21 cellular contexts compared by ENCODE assay signal in genomic region chr10:86685893-86686632, GRCh38. TPM values are rescaled to one million over a fixed set of nuclear protein-coding genes. Genes with fewer than 3 reads are reported as not detected.
DNase-seq lines count a peak whose midpoint lies in the region; ATAC-seq and TF ChIP-seq lines count a peak whose summit lies in the region.
"Had no signal": no experiment of that assay in that cellular context is flagged by ENCODE, and none has a peak within 500 bp of the region (broad histone marks: within the 10 kb centered on the region; RNA-seq: fewer than 3 reads in every experiment).

No MANE protein-coding gene starts in this region.

- DNase-seq in cardiac muscle cell (ENCODE audit: low read depth in 1 of 2, low spot score in 1 of 2), result no peak
- DNase-seq in left ventricle myocardium superior, result no peak
- no peak for DNase-seq in esophagus squamous epithelium (lab: John Stamatoyannopoulos, UW)
- no peak for DNase-seq in neural progenitor cell (ENCODE audit: low spot score)
- DNase-seq in activated CD8-positive, alpha-beta memory T cell treated with anti-CD3 and anti-CD28 coated beads for 24 hours, result no peak
- no peak for DNase-seq in NCI-H1417 (lab: John Stamatoyannopoulos, UW)
- DNase-seq: BE2C; CD4-positive, alpha-beta T cell; EL; H7; NCI-H1105 treated with DMSO at 0.1 percent for 48 hours; NCI-H187 treated with DMSO at 0.1 percent for 48 hours; NCI-H2171; NCI-H748 treated with DMSO at 0.1 percent for 48 hours had no signal

- H3K9me3 ChIP-seq in cardiac muscle cell (ENCODE audit: low read depth), result no peaks in the 10 kb centered on the region
- no peaks in the 10 kb centered on the region for H3K9me3 ChIP-seq in esophagus squamous epithelium
- no peaks in the 10 kb centered on the region for H3K9me3 ChIP-seq in neural progenitor cell (ENCODE audit: low read depth)
- no peaks in the 10 kb centered on the region for H3K9me3 ChIP-seq in stomach smooth muscle (ENCODE audit: control insufficient read depth in 2 of 2, low read length in 2 of 2)
- H3K9me3 ChIP-seq: BE2C had no signal

- 70 to 78% methylated on average over 4 to 7 of the region's 13 CpGs for WGBS in esophagus squamous epithelium, 2 donors

- intact Hi-C loops in left ventricle myocardium superior (cut with micrococcal nuclease) (no loop called here), esophagus squamous epithelium (cut with DNase I) (no loop called here)

- H3K36me3 ChIP-seq in cardiac muscle cell (peaks cover 34% of the 10 kb centered on the region), esophagus squamous epithelium (no peaks in the 10 kb centered on the region), neural progenitor cell (no peaks in the 10 kb centered on the region), stomach smooth muscle (ENCODE audit: control insufficient read depth in 2 of 2, insufficient read depth in 2 of 2, low read length in 2 of 2) (peaks cover 12 to 15% of the 10 kb centered on the region in 2 donors)

- no peaks in the 10 kb centered on the region for H3K79me2 ChIP-seq in neural progenitor cell (ENCODE audit: low read depth)

- no peaks in the 10 kb centered on the region for H3K36me3 Mint-ChIP-seq in neural progenitor cell

- no peak overlapping the region for H3K4me3 ChIP-seq in cardiac muscle cell
- no peak overlapping the region for H3K4me3 ChIP-seq in esophagus squamous epithelium
- H3K4me3 ChIP-seq in neural progenitor cell, result no peak overlapping the region
- no peak overlapping the region for H3K4me3 ChIP-seq in stomach smooth muscle (ENCODE audit: low read length in 2 of 2)

- H3K4me1 ChIP-seq in cardiac muscle cell (ENCODE audit: low read depth), result peaks cover 70% of the 10 kb centered on the region
- H3K4me1 ChIP-seq in esophagus squamous epithelium, result peaks cover 0 to 63% (median 6%) of the 10 kb centered on the region in 3 donors
- peaks cover 17% of the 10 kb centered on the region for H3K4me1 ChIP-seq in neural progenitor cell
- H3K4me1 ChIP-seq in stomach smooth muscle (ENCODE audit: control insufficient read depth, insufficient read depth, low read length), result peaks cover 94% of the 10 kb centered on the region

- H3F3A ChIP-seq in neural progenitor cell (ENCODE audit: low read depth), result no peaks in the 10 kb centered on the region

- H3K9ac ChIP-seq in neural progenitor cell (no peak overlapping the region), stomach smooth muscle (ENCODE audit: low read length in 2 of 2) (no peak overlapping the region)

- H3K27me3 ChIP-seq in cardiac muscle cell (no peaks in the 10 kb centered on the region), esophagus squamous epithelium (peaks cover 0 to 60% (median 0%) of the 10 kb centered on the region in 4 donors), neural progenitor cell (no peaks in the 10 kb centered on the region), stomach smooth muscle (ENCODE audit: control insufficient read depth in 1 of 2, insufficient read depth in 2 of 2, low read length in 2 of 2) (no peaks in the 10 kb centered on the region)
- H3K27me3 ChIP-seq: BE2C had no signal

- no peak overlapping the region for H2AFZ ChIP-seq in neural progenitor cell (replicated peaks)

- H3K4me2 ChIP-seq in neural progenitor cell, result no peak overlapping the region

- H3K27ac Mint-ChIP-seq in neural progenitor cell, result peak overlapping the region; percentile 89
- H3K27ac Mint-ChIP-seq: CD4-positive, alpha-beta T cell had no signal

- no peak for TF ChIP-seq POLR2A in esophagus squamous epithelium (IDR thresholded peaks at IDR 0.05)

- TF ChIP-seq CTCF in cardiac muscle cell (IDR thresholded peaks at IDR 0.05; ENCODE audit: low read depth, low read length) (no peak), esophagus squamous epithelium (IDR thresholded peaks at IDR 0.05) (no peak), neural progenitor cell (IDR thresholded peaks at IDR 0.05) (no peak)

- peaks cover 19% of the 10 kb centered on the region for H3K27me3 Mint-ChIP-seq in neural progenitor cell (ENCODE audit: insufficient read depth, low read depth)

- H3K4me1 Mint-ChIP-seq in neural progenitor cell, result peaks cover 33% of the 10 kb centered on the region

- H4K20me1 ChIP-seq in neural progenitor cell (ENCODE audit: low read depth), result no peaks in the 10 kb centered on the region

- H3K4me3 Mint-ChIP-seq in neural progenitor cell, result peak overlapping the region; percentile 7
- H3K4me3 Mint-ChIP-seq: CD4-positive, alpha-beta T cell had no signal

- H3K27ac ChIP-seq in cardiac muscle cell, result peak overlapping the region; percentile 100
- H3K27ac ChIP-seq in esophagus squamous epithelium, result peak overlapping the region in 3 of 4 donors; percentile 80 to 83 (median 81)
- H3K27ac ChIP-seq in neural progenitor cell, result no peak overlapping the region
- H3K27ac ChIP-seq in stomach smooth muscle (ENCODE audit: low read length), result peak overlapping the region; percentile 74
- H3K27ac ChIP-seq: 22Rv1, HL-60 had no signal

- no peaks in the 10 kb centered on the region for H3K9me3 Mint-ChIP-seq in neural progenitor cell
- H3K9me3 Mint-ChIP-seq: CD4-positive, alpha-beta T cell had no signal

- ATAC-seq in left ventricle myocardium superior, result no peak
- ATAC-seq in HG03354 (IDR thresholded peaks at IDR 0.05; ENCODE audit: poor library complexity, severe bottlenecking, unreplicated experiment), result no peak
- ATAC-seq: Panc1 had no signal

RNA-seq across cellular contexts. Expression of gene LDB3, which starts 17.8 kb away (rescaled TPM):
- 202 and 213 TPM in 2 replicates for total RNA-seq in cardiac muscle cell
- 266 and 317 TPM in 2 replicates for polyA plus RNA-seq in cardiac muscle cell
- total RNA-seq in left ventricle myocardium superior, result 1,459 TPM
- 1 to 10 TPM in 1 of 4 donors, under 1 TPM in 3; 0.09 to 3.4 (median 0.35) TPM for total RNA-seq in esophagus squamous epithelium
- 0.03 TPM in 1 of 2 replicates, not detected in the other for total RNA-seq in neural progenitor cell (ENCODE audit: low replicate concordance)

RNA-seq across cellular contexts. Expression of gene OPN4, which starts 31.7 kb away (rescaled TPM):
- 0.18 TPM in 1 of 2 replicates, not detected in the other for total RNA-seq in cardiac muscle cell
- polyA plus RNA-seq in cardiac muscle cell, result 0.24 TPM in 1 of 2 replicates, not detected in the other
- total RNA-seq in left ventricle myocardium superior, result 0.25 TPM
- not detected for total RNA-seq in esophagus squamous epithelium
- not detected in 2 replicates for total RNA-seq in neural progenitor cell (ENCODE audit: low replicate concordance)
- total RNA-seq: CD4-positive, alpha-beta T cell; H7; NCI-H460 had no signal
- polyA plus RNA-seq: AG04450 had no signal

Comparison
In these comparisons a context has a peak if more than half of its experiments do, and no peak if none do; other contexts are left out.
1. RNA of gene LDB3, which starts 17.8 kb away (total RNA-seq): 1,459 TPM in left ventricle myocardium superior (single experiment) and 202 to 213 TPM in cardiac muscle cell; 0.09 to 3.4 TPM in esophagus squamous epithelium and 0.03 TPM in neural progenitor cell; every median in the first group is over 10 times any median in the second.